ENCODE assay signal across 9 cellular contexts in the genomic region with DNA sequence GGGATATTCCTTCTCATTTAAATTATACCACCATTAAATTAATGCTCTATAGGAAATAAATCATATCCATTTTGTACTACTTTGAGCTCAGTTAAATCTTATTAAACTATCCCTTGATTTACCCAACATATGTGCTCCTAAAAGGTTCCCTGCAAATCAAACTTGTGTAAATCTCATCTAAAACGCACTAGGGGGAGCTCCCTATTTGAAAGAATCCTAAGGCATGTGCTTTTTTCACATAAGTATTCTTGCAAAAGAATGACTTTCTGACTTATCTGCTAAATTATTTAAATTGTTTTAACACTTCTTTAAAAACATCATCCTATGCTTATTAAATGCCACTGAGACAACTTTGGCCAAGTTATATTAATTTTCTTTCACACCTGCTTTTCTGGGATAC. TPM values are rescaled to one million over a fixed set of nuclear protein-coding genes. Genes with fewer than 3 reads are reported as not detected.
A peak's percentile ranks its signal among the peaks of the same experiment; 100 is the strongest.
DNase-seq lines count a peak whose midpoint lies in the region; ATAC-seq and TF ChIP-seq lines count a peak whose summit lies in the region.
"Had no signal": no experiment of that assay in that cellular context is flagged by ENCODE, and none has a peak within 500 bp of the region (broad histone marks: within the 10 kb centered on the region; RNA-seq: fewer than 3 reads in every experiment).

No MANE protein-coding gene starts in this region.

- peak overlapping the region in 1 of 5 experiments; percentile 46 for H3K27ac Mint-ChIP-seq in brain

- H2BK12ac ChIP-seq in mesenchymal stem cell (ENCODE audit: low read length in 2 of 2) = no peak overlapping the region

- TF ChIP-seq CTCF in C4-2B (conservative IDR thresholded peaks at IDR 0.05) = peak; percentile 27
- peak; percentile 46 to 61 for TF ChIP-seq CTCF in brain (conservative IDR thresholded peaks at IDR 0.05)

- no peak overlapping the region for H4K91ac ChIP-seq in mesenchymal stem cell (ENCODE audit: low read length)

- DNase-seq in LHCN-M2 (ENCODE audit: low read depth) = peak; percentile 56
- DNase-seq in mesenchymal stem cell = peak; percentile 55
- no peak for DNase-seq in left ventricle myocardium superior
- no peak for DNase-seq in NCI-H748 (lab: John Stamatoyannopoulos, UW; ENCODE audit: unreplicated experiment)
- no peak for DNase-seq in T-helper 9 cell
- DNase-seq: tibial artery had no signal

- no peak overlapping the region for H3K14ac ChIP-seq in mesenchymal stem cell (ENCODE audit: low read length in 2 of 2)

- intact Hi-C loops in left ventricle myocardium superior (cut with micrococcal nuclease) = loop anchor here (10.0 kb wide), 1 partner anchor 290 kb away; no protein-coding TSS in a partner anchor

- no peak overlapping the region for H2BK120ac ChIP-seq in mesenchymal stem cell (ENCODE audit: low read depth, low read length)

- H3K4me1 ChIP-seq in mesenchymal stem cell (ENCODE audit: control insufficient read depth, insufficient read depth, low read depth, low read length) = peaks cover 2% of the 10 kb centered on the region

- no peaks in the 10 kb centered on the region for H3K9me3 Mint-ChIP-seq in brain

- H3K9ac ChIP-seq in mesenchymal stem cell (ENCODE audit: low read length) = no peak overlapping the region

- H3K4me3 Mint-ChIP-seq in brain = no peak overlapping the region

- peaks cover 10% of the 10 kb centered on the region for H3K79me1 ChIP-seq in mesenchymal stem cell (replicated peaks; ENCODE audit: low read length, poor library complexity, severe bottlenecking)

- H3K18ac ChIP-seq in mesenchymal stem cell (ENCODE audit: low read depth in 1 of 2, low read length in 2 of 2) = no peak overlapping the region

- H2BK5ac ChIP-seq in mesenchymal stem cell (ENCODE audit: low read depth, low read length, poor library complexity, severe bottlenecking) = no peak overlapping the region

- no peaks in the 10 kb centered on the region for H3K9me3 ChIP-seq in mesenchymal stem cell (ENCODE audit: control insufficient read depth, low read length)
- H3K9me3 ChIP-seq: tibial artery had no signal

- H3K4me2 ChIP-seq in mesenchymal stem cell (ENCODE audit: low read length, poor library complexity, severe bottlenecking) = no peak overlapping the region

- H3K27ac ChIP-seq in C4-2B (no peak overlapping the region), mesenchymal stem cell (ENCODE audit: low read length, poor library complexity, severe bottlenecking) (no peak overlapping the region)
- H3K27ac ChIP-seq: tibial artery had no signal

- H3K4me1 Mint-ChIP-seq in brain = peaks cover 22% of the 10 kb centered on the region

- H2AK5ac ChIP-seq in mesenchymal stem cell (ENCODE audit: low read length, severe bottlenecking) = no peak overlapping the region

- H2BK15ac ChIP-seq in mesenchymal stem cell (ENCODE audit: low read depth, poor library complexity, severe bottlenecking) = no peak overlapping the region

- no peak overlapping the region for H3K4ac ChIP-seq in mesenchymal stem cell (ENCODE audit: low read depth in 1 of 2, low read length in 2 of 2)

- ATAC-seq in GM18907 (IDR thresholded peaks at IDR 0.05; ENCODE audit: unreplicated experiment) (no peak), left ventricle myocardium superior (no peak)

- no peaks in the 10 kb centered on the region for H3K27me3 Mint-ChIP-seq in brain

- H3K36me3 ChIP-seq in mesenchymal stem cell (ENCODE audit: control insufficient read depth in 1 of 2, insufficient read depth in 2 of 2, low read depth in 1 of 2, low read length in 2 of 2) = peaks cover 0 to 39% of the 10 kb centered on the region in 2 experiments

- H3K4me3 ChIP-seq in mesenchymal stem cell (ENCODE audit: insufficient read depth in 1 of 2, low read depth in 1 of 2, low read length in 2 of 2) = no peak overlapping the region
- H3K4me3 ChIP-seq: tibial artery had no signal

- no peak overlapping the region for H3K23ac ChIP-seq in mesenchymal stem cell (ENCODE audit: low read length in 2 of 2)

- H3K27me3 ChIP-seq in mesenchymal stem cell (ENCODE audit: control insufficient read depth in 1 of 2, insufficient read depth in 1 of 2, low read length in 2 of 2) = no peaks in the 10 kb centered on the region
- H3K27me3 ChIP-seq: tibial artery had no signal

- no peak overlapping the region for H4K8ac ChIP-seq in mesenchymal stem cell (ENCODE audit: low read length)

- peaks cover 16% of the 10 kb centered on the region for H3K36me3 Mint-ChIP-seq in brain

- WGBS in mesenchymal stem cell = 100% methylated on average over 1 of the region's 1 CpG

- no peak overlapping the region for H2AFZ ChIP-seq in mesenchymal stem cell (ENCODE audit: low read depth, low read length)

RNA-seq across cellular contexts. Expression of gene INTS6, which starts 7.9 kb away (rescaled TPM):
- total RNA-seq in LHCN-M2 (2014; rRNA removed) (37.1 and 38.7 TPM in 2 replicates), left ventricle myocardium superior (23.5 TPM)
- 10.7 TPM for polyA plus RNA-seq in LHCN-M2 (2012)
- 4.4 TPM for polyA plus RNA-seq in brain (ENCODE audit: insufficient read depth, low read depth, low replicate concordance)
- polyA plus RNA-seq in mesenchymal stem cell (2013, experiment 1 of 2) = 19.8 TPM
- 21.1 TPM for polyA plus RNA-seq in mesenchymal stem cell (2013, experiment 2 of 2)

Comparison
In these comparisons a context has a peak if more than half of its experiments do, and no peak if none do; other contexts are left out.
1. DNase-seq: peak in LHCN-M2 (single experiment) and mesenchymal stem cell (single experiment); none in left ventricle myocardium superior (single experiment), NCI-H748 (single experiment) and T-helper 9 cell (single experiment).